Comparison of ENCODE assay signal across 24 cellular contexts in the genomic region with DNA sequence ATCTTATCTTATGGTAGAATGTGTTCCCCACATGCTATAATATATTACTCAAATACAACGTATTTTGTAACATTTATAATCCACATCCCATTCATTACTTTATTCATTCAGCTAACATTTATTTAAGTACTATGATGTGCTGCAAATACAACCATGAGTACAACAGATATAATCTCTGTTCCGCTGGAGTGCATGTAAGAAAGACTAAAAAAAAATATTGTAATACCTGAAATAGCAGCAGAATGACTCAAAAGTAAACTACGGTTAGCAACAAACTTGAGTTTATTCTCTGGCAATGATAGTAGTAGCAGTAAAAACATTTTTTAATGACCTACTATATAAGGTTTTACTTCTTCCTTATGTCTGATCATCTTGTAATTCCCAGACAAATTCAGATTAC.
"Had no signal": no experiment of that assay in that cellular context is flagged by ENCODE, and none has a peak within 500 bp of the region (broad histone marks: within the 10 kb centered on the region; RNA-seq: fewer than 3 reads in every experiment).

No MANE protein-coding gene starts in this region.

- H3K9me3 ChIP-seq: colonic mucosa, esophagus squamous epithelium, left ventricle myocardium inferior, lower lobe of right lung, pancreas, right lobe of liver, thoracic aorta, transverse colon had no signal

- H3K36me3 ChIP-seq: colonic mucosa, esophagus squamous epithelium, left ventricle myocardium inferior, lower lobe of right lung, pancreas, right lobe of liver, spleen, thoracic aorta, transverse colon had no signal

- H3K4me3 ChIP-seq: colonic mucosa, esophagus squamous epithelium, left ventricle myocardium inferior, lower lobe of right lung, pancreas, right lobe of liver, spleen, thoracic aorta, transverse colon had no signal

- H3K27me3 ChIP-seq: colonic mucosa, esophagus squamous epithelium, foreskin keratinocyte, right lobe of liver, spleen, transverse colon had no signal

- H3K4me1 ChIP-seq: colonic mucosa, esophagus squamous epithelium, foreskin keratinocyte, left ventricle myocardium inferior, lower lobe of right lung, pancreas, right lobe of liver, spleen, transverse colon had no signal

- ATAC-seq: foreskin keratinocyte; left cardiac atrium; lower lobe of right lung; natural killer cell treated with Interleukin-12 subunit alpha and Interleukin-12 subunit beta and Interleukin-15 and Interleukin-18, amount 100 ng/mL, for 72 hours; pancreas; right lobe of liver; stimulated activated naive B cell treated with anti-CD40 and anti-IgM and Interleukin-4, amounts not matched to agents 10 μg/mL and 1 μg/mL and 100 μg/mL, for 72 hours; stimulated activated naive CD8-positive, alpha-beta T cell treated with anti-CD3 and anti-CD28 coated beads, Interleukin-15, amount 100 ng/mL, for 72 hours had no signal

- DNase-seq: colonic mucosa; dermis blood vessel endothelial cell; esophagus squamous epithelium; immature natural killer cell; kidney; left cardiac atrium; left ventricle myocardium inferior; lower lobe of right lung; mesenchymal stem cell; midbrain; occipital lobe; pancreas; retina; right lobe of liver; spleen; stimulated activated CD4-positive, alpha-beta T cell treated with anti-CD3 and anti-CD28 coated beads, Interleukin-2, amount 100 ng/mL, for 24 hours; stimulated activated CD4-positive, alpha-beta T cell treated with anti-CD3 and anti-CD28 coated beads, Interleukin-4, amount 100 ng/mL, for 4 hours; stimulated activated naive B cell treated with anti-CD40 and anti-IgM and Interleukin-4, amounts not matched to agents 10 μg/mL and 1 μg/mL and 100 μg/mL, for 72 hours; stimulated activated naive CD8-positive, alpha-beta T cell treated with anti-CD3 and anti-CD28 coated beads, Interleukin-15, amount 100 ng/mL, for 72 hours; substantia nigra; transverse colon had no signal

- H3K27ac ChIP-seq: colonic mucosa, esophagus squamous epithelium, foreskin keratinocyte, left ventricle myocardium inferior, lower lobe of right lung, pancreas, right lobe of liver, spleen, thoracic aorta, transverse colon had no signal
